17 cellular contexts compared by ENCODE assay signal in the genomic region with DNA sequence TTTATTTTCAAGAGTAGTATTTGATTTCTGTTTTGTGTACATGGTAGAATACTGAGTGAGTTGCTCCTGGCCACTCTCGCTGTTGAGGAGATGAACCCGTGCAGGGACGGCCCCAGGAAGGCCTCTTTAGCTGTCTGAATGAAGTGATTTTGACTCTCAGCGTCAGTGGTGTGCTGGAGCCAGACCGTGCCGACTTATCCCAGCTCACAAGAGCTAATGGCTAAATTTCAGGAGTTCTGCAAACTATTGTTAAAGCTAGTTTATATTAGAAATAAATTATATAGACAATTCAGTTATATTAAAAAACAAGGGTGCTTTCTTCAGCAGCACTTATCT.
"Had no signal": no experiment of that assay in that cellular context is flagged by ENCODE, and none has a peak within 500 bp of the region (broad histone marks: within the 10 kb centered on the region; RNA-seq: fewer than 3 reads in every experiment).

No MANE protein-coding gene starts in this region.

- H3K36me3 Mint-ChIP-seq: activated naive CD4-positive, alpha-beta T cell treated with anti-CD3 and anti-CD28 coated beads, Interleukin-2, amount 10 ng/mL, durations not matched to agents 7 days and 5 days; natural killer cell had no signal

- H3K9me3 Mint-ChIP-seq: activated CD4-positive, alpha-beta memory T cell treated with anti-CD3 and anti-CD28 coated beads, Interleukin-2, amount 10 ng/mL, durations not matched to agents 7 days and 5 days; activated CD4-positive, alpha-beta T cell treated with anti-CD3 and anti-CD28 coated beads, Interleukin-2, amount 10 ng/mL, durations not matched to agents 24 days and 14 days; activated naive CD4-positive, alpha-beta T cell treated with anti-CD3 and anti-CD28 coated beads, Interleukin-2, amount 10 ng/mL, durations not matched to agents 7 days and 5 days; natural killer cell had no signal

- ATAC-seq: activated CD4-positive, CD25-positive, alpha-beta regulatory T cell treated with anti-CD3 and anti-CD28 coated beads, Interleukin-2, amount 50 U/mL, for 24 hours had no signal

- DNase-seq: activated CD4-positive, alpha-beta memory T cell treated with anti-CD3 and anti-CD28 coated beads, Interleukin-2, amount 10 ng/mL, durations not matched to agents 7 days and 5 days; activated CD4-positive, alpha-beta T cell treated with anti-CD3 and anti-CD28 coated beads, Interleukin-2, amount 10 ng/mL, durations not matched to agents 24 days and 14 days; activated effector memory CD4-positive, alpha-beta T cell treated with anti-CD3 and anti-CD28 coated beads, Interleukin-2, amount 50 U/mL, for 16 hours; activated naive CD4-positive, alpha-beta T cell treated with anti-CD3 and anti-CD28 coated beads, Interleukin-2, amount 10 ng/mL, durations not matched to agents 7 days and 5 days; amygdala; dermis blood vessel endothelial cell; effector CD8-positive, alpha-beta T cell; gastrocnemius medialis; head of caudate nucleus; mammary epithelial cell; midbrain; natural killer cell; stimulated activated CD4-positive, alpha-beta T cell treated with anti-CD3 and anti-CD28 coated beads, Interleukin-12 subunit alpha, Interleukin-12 subunit beta, amount 100 ng/mL, for 4 hours; stimulated activated CD4-positive, alpha-beta T cell treated with anti-CD3 and anti-CD28 coated beads, Interleukin-4, amount 100 ng/mL, for 4 hours; stimulated activated naive CD8-positive, alpha-beta T cell treated with anti-CD3 and anti-CD28 coated beads, Interleukin-15, Interleukin-2, amounts not matched to agents 100 U/mL and 50 U/mL, for 24 hours had no signal

- H3K4me3 Mint-ChIP-seq: activated CD4-positive, alpha-beta memory T cell treated with anti-CD3 and anti-CD28 coated beads, Interleukin-2, amount 10 ng/mL, durations not matched to agents 7 days and 5 days; activated CD4-positive, alpha-beta T cell treated with anti-CD3 and anti-CD28 coated beads, Interleukin-2, amount 10 ng/mL, durations not matched to agents 24 days and 14 days; activated naive CD4-positive, alpha-beta T cell treated with anti-CD3 and anti-CD28 coated beads, Interleukin-2, amount 10 ng/mL, durations not matched to agents 7 days and 5 days; natural killer cell had no signal

- H3K9me3 ChIP-seq: gastrocnemius medialis had no signal

- H3K27me3 Mint-ChIP-seq: activated CD4-positive, alpha-beta memory T cell treated with anti-CD3 and anti-CD28 coated beads, Interleukin-2, amount 10 ng/mL, durations not matched to agents 7 days and 5 days; activated CD4-positive, alpha-beta T cell treated with anti-CD3 and anti-CD28 coated beads, Interleukin-2, amount 10 ng/mL, durations not matched to agents 24 days and 14 days; progenitor cell of endocrine pancreas had no signal

- H3K27me3 ChIP-seq: gastrocnemius medialis had no signal

- H3K36me3 ChIP-seq: gastrocnemius medialis had no signal

- H3K4me1 Mint-ChIP-seq: activated CD4-positive, alpha-beta T cell treated with anti-CD3 and anti-CD28 coated beads, Interleukin-2, amount 10 ng/mL, durations not matched to agents 24 days and 14 days; natural killer cell had no signal

- H3K27ac Mint-ChIP-seq: activated CD4-positive, alpha-beta memory T cell treated with anti-CD3 and anti-CD28 coated beads, Interleukin-2, amount 10 ng/mL, durations not matched to agents 7 days and 5 days; activated CD4-positive, alpha-beta T cell treated with anti-CD3 and anti-CD28 coated beads, Interleukin-2, amount 10 ng/mL, durations not matched to agents 24 days and 14 days; activated naive CD4-positive, alpha-beta T cell treated with anti-CD3 and anti-CD28 coated beads, Interleukin-2, amount 10 ng/mL, durations not matched to agents 7 days and 5 days; natural killer cell; progenitor cell of endocrine pancreas had no signal

- H3K4me1 ChIP-seq: gastrocnemius medialis had no signal

- H3K4me3 ChIP-seq: gastrocnemius medialis had no signal
